ENCODE assay signal across 1 cellular context in the genomic region with DNA sequence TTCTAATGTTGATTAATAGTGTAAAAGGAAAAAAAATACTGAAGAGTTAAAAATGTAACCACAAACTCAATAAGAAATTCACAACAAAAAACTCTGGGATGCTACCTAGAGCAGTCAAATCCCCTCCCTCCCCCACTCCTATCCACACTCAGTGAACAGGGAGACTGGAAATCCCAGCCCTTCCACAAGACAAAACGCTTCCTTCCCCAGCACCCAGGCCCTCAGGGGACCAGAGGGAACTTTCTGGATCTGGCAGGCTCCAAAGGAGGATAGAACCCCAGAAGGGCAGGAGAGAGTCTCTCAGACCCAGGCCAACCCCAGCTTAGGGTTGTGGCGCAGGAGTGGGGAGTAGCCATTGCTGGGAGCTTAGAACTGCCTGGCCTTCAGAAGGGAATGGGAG.
TF ChIP-seq lines count a peak whose summit lies in the region.

No MANE protein-coding gene starts in this region.

TF ChIP-seq in SK-N-SH treated with all-trans-retinoic acid at 6 μM for 48 hours, 23 proteins besides CTCF, POLR2A, EP300 and RAD21 (continued from another document):
- TF ChIP-seq, protein P1, sequence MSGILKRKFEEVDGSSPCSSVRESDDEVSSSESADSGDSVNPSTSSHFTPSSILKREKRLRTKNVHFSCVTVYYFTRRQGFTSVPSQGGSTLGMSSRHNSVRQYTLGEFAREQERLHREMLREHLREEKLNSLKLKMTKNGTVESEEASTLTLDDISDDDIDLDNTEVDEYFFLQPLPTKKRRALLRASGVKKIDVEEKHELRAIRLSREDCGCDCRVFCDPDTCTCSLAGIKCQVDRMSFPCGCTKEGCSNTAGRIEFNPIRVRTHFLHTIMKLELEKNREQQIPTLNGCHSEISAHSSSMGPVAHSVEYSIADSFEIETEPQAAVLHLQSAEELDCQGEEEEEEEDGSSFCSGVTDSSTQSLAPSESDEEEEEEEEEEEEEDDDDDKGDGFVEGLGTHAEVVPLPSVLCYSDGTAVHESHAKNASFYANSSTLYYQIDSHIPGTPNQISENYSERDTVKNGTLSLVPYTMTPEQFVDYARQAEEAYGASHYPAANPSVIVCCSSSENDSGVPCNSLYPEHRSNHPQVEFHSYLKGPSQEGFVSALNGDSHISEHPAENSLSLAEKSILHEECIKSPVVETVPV (CRISPR knock-in tag; IDR thresholded peaks at IDR 0.05): no peak
- no peak for TF ChIP-seq TOX (CRISPR knock-in tag; IDR thresholded peaks at IDR 0.05; ENCODE audit: borderline replicate concordance)
- TF ChIP-seq ZFP30 (CRISPR knock-in tag; IDR thresholded peaks at IDR 0.05): no peak
- no peak for TF ChIP-seq OSR1 (CRISPR knock-in tag; IDR thresholded peaks at IDR 0.05)
- no peak for TF ChIP-seq TCF4 (CRISPR knock-in tag; IDR thresholded peaks at IDR 0.05; ENCODE audit: borderline replicate concordance)
- TF ChIP-seq RARB (CRISPR knock-in tag; IDR thresholded peaks at IDR 0.05): no peak
